Comparison of ENCODE assay signal across 7 cellular contexts in genomic region chr1:1777950-1778826, GRCh38. TPM values are rescaled to one million over a fixed set of nuclear protein-coding genes. Genes with fewer than 3 reads are reported as not detected.
DNase-seq lines count a peak whose midpoint lies in the region; ATAC-seq, FAIRE-seq and TF ChIP-seq lines count a peak whose summit lies in the region.

NADK (minus strand) TSS chr1:1778470; CDS start chr1:1765406, 13,064 bp downstream.

- peaks cover 23% of the 10 kb centered on the region for H3K36me3 Mint-ChIP-seq in central memory CD8-positive, alpha-beta T cell (ENCODE audit: insufficient read depth)

- H3K4me1 ChIP-seq in HEK293 (ENCODE audit: control insufficient read depth, insufficient read depth, low read length): no peaks in the 10 kb centered on the region

- CTCF ChIA-PET in HEK293 (lab: Yijun Ruan, JAX): interaction anchor here (1.2 to 1.7 kb wide), 2 partner anchors 7 to 128 kb away, joined by 3 to 8 read pairs; no protein-coding TSS in a partner anchor

- no peaks in the 10 kb centered on the region for H3K27me3 Mint-ChIP-seq in central memory CD8-positive, alpha-beta T cell

- H3K27ac ChIP-seq in HEK293 (ENCODE audit: extremely low read depth, low read depth, low read length): peak within 1 kb of the TSS; percentile 94

- H3K27ac Mint-ChIP-seq in central memory CD8-positive, alpha-beta T cell (ENCODE audit: low read depth): peak within 1 kb of the TSS; percentile 92

- peak within 1 kb of the TSS; percentile 80 for H3K4me3 Mint-ChIP-seq in central memory CD8-positive, alpha-beta T cell

- ATAC-seq in central memory CD8-positive, alpha-beta T cell (replicated peaks; ENCODE audit: extremely low read depth, poor library complexity, severe bottlenecking): peak; percentile 44

- no peaks in the 10 kb centered on the region for H3K9me3 Mint-ChIP-seq in central memory CD8-positive, alpha-beta T cell

- TF ChIP-seq POLR2A in GM12892 (IDR thresholded peaks at IDR 0.05; ENCODE audit: low read depth, low read length) (peak; percentile 48; the same call in 1 of the 2 replicates), NB4 (IDR thresholded peaks at IDR 0.05; ENCODE audit: extremely low read depth, insufficient read length) (peak; percentile 68)

- FAIRE-seq in GM12892 (lab: Jason Lieb, UNC): no peak

- H3K4me3 ChIP-seq in HEK293 (ENCODE audit: low read depth, low read length) (peak within 1 kb of the TSS; percentile 96), NB4 (ENCODE audit: low read depth, low read length) (peak within 1 kb of the TSS; percentile 92)

- no peaks in the 10 kb centered on the region for H3K9me3 ChIP-seq in HEK293 (ENCODE audit: control insufficient read depth, insufficient read depth, low read depth, low read length)

- TF ChIP-seq CTCF in HEK293 (tag by site-specific recombination; IDR thresholded peaks at IDR 0.05) (peak; percentile 41; the same call in 1 of the 2 replicates), NB4 (IDR thresholded peaks at IDR 0.05; ENCODE audit: low read depth, low read length) (no peak)

- POLR2A ChIA-PET in HEK293 (lab: Yijun Ruan, JAX): interaction anchor here (1.9 kb wide), 1 partner anchor 130 kb away, joined by 9 read pairs; no protein-coding TSS in a partner anchor

- H3K36me3 ChIP-seq in HEK293 (ENCODE audit: control insufficient read depth in 2 of 2, insufficient read depth in 1 of 2, low read length in 2 of 2): peaks cover 6 to 25% of the 10 kb centered on the region in 2 experiments; a peak in 2 of 3 replicates

- DNase-seq in GM12892 (ENCODE audit: insufficient read length) (peak; percentile 75), NB4 (ENCODE audit: low read depth) (peak; percentile 69), kidney tubule cell (ENCODE audit: low spot score) (peak; percentile 78)
- peak; percentile 43 to 62 (median 46) for DNase-seq in activated CD4-positive, CD25-positive, alpha-beta regulatory T cell (lab: John Stamatoyannopoulos, UW)
- DNase-seq in central memory CD8-positive, alpha-beta T cell (ENCODE audit: low spot score in 2 of 2): peak; percentile 44 to 62
- peak; percentile 30 to 58 for DNase-seq in stimulated activated CD4-positive, alpha-beta T cell treated with anti-CD3 and anti-CD28 coated beads, Interleukin-15, amount 100 ng/mL, for 48 hours (ENCODE audit: low read depth in 2 of 2)

- H3K4me1 Mint-ChIP-seq in central memory CD8-positive, alpha-beta T cell: peaks cover 57% of the 10 kb centered on the region

TF ChIP-seq in HEK293, 187 proteins besides CTCF, POLR2A, EP300 and RAD21 (continues in another document):
- TF ChIP-seq ZSCAN5A (tag by site-specific recombination; IDR thresholded peaks at IDR 0.05) (0 out of 2 replicates have a peak, but pooled peaks have one; percentile 41), SCRT2 (tag by site-specific recombination; IDR thresholded peaks at IDR 0.05) (no peak), KLF1 (tag by site-specific recombination; IDR thresholded peaks at IDR 0.05) (peak; percentile 35; the same call in 1 of the 2 replicates), ZNF175 (tag by site-specific recombination; IDR thresholded peaks at IDR 0.05) (no peak), PBX3 (CRISPR knock-in tag; IDR thresholded peaks at IDR 0.05) (peak; percentile 56; the same call in 1 of the 2 replicates), ZNF677 (tag by site-specific recombination; IDR thresholded peaks at IDR 0.05) (peak; percentile 51; the same call in 1 of the 2 replicates), REPIN1 (tag by site-specific recombination; IDR thresholded peaks at IDR 0.05; ENCODE audit: low read depth) (no peak), ZNF174 (tag by site-specific recombination; IDR thresholded peaks at IDR 0.05) (0 out of 2 replicates have a peak, but pooled peaks have one; percentile 39), ZNF18 (tag by site-specific recombination; IDR thresholded peaks at IDR 0.05) (no peak), ZNF561 (tag by site-specific recombination; IDR thresholded peaks at IDR 0.05; ENCODE audit: borderline replicate concordance) (no peak), SCRT1 (tag by site-specific recombination; IDR thresholded peaks at IDR 0.05; ENCODE audit: borderline replicate concordance) (no peak), ZNF335 (tag by site-specific recombination; conservative IDR thresholded peaks at IDR 0.05) (peak; percentile 15; the same call in 1 of the 2 replicates), ZNF391 (tag by site-specific recombination; IDR thresholded peaks at IDR 0.05; ENCODE audit: borderline replicate concordance, low read depth) (0 out of 2 replicates have a peak, but pooled peaks have one; percentile 30), ZNF654 (tag by site-specific recombination; IDR thresholded peaks at IDR 0.05; ENCODE audit: low read depth) (no peak), ATF2 (tag by site-specific recombination; IDR thresholded peaks at IDR 0.05; ENCODE audit: low read depth) (no peak), SP7 (tag by site-specific recombination; IDR thresholded peaks at IDR 0.05) (peak; percentile 30), ZBTB26 (tag by site-specific recombination; optimal IDR thresholded peaks at IDR 0.05) (peak; percentile 53), SALL2 (tag by site-specific recombination; IDR thresholded peaks at IDR 0.05; ENCODE audit: borderline replicate concordance) (no peak), ZNF324 (tag by site-specific recombination; IDR thresholded peaks at IDR 0.05) (no peak), ZBTB20 (tag by site-specific recombination; IDR thresholded peaks at IDR 0.05) (peak; percentile 46; the same call in 1 of the 2 replicates), ZNF560 (tag by site-specific recombination; IDR thresholded peaks at IDR 0.05; ENCODE audit: borderline replicate concordance) (no peak), ZNF221 (tag by site-specific recombination; IDR thresholded peaks at IDR 0.05; ENCODE audit: borderline replicate concordance) (no peak), ZFP69B (tag by site-specific recombination; IDR thresholded peaks at IDR 0.05) (peak; percentile 84)

RNA-seq across cellular contexts. Expression of gene NADK, which starts in this region (rescaled TPM):
- 31.4 TPM for polyA plus RNA-seq in GM12892 (2012; ENCODE audit: missing spikeins)

Comparison
In these comparisons a context has a peak if more than half of its experiments do, and no peak if none do; other contexts are left out.
1. Peak in every context shown above with its lines: DNase-seq, ATAC-seq, H3K4me3 ChIP-seq and H3K27ac ChIP-seq.